ENCODE assay signal across 1 cellular context in genomic region chr6:150267686-150268561, GRCh38.
TF ChIP-seq lines count a peak whose summit lies in the region.

No MANE protein-coding gene starts in this region.

TF ChIP-seq in K562, 482 proteins besides CTCF, POLR2A, EP300 and RAD21 (continued from another document and continues in another):
- no peak for TF ChIP-seq BCLAF1 (IDR thresholded peaks at IDR 0.05; ENCODE audit: borderline replicate concordance in 1 of 2, control insufficient read depth in 1 of 2, low read depth in 2 of 2, low read length in 1 of 2)
- no peak for TF ChIP-seq CREB5 (CRISPR knock-in tag; IDR thresholded peaks at IDR 0.05)
- TF ChIP-seq CEBPZ (IDR thresholded peaks at IDR 0.05; ENCODE audit: borderline replicate concordance, low read depth, low read length), result no peak
- TF ChIP-seq ASH1L (IDR thresholded peaks at IDR 0.05; ENCODE audit: borderline replicate concordance, low read depth, partially characterized antibody), result no peak
- no peak for TF ChIP-seq TAF1 (IDR thresholded peaks at IDR 0.05; ENCODE audit: control insufficient read depth, extremely low read depth, insufficient read depth, low read length, severe bottlenecking)
- peak; percentile 76 for TF ChIP-seq C11orf30 (IDR thresholded peaks at IDR 0.05; ENCODE audit: low read depth)
- no peak for TF ChIP-seq KAT2B (IDR thresholded peaks at IDR 0.05; ENCODE audit: low read depth, low read length)
- 0 out of 4 replicates have a peak, but pooled peaks of 1 of the 2 experiments have one; percentile 38 for TF ChIP-seq ETV6 (IDR thresholded peaks at IDR 0.05; ENCODE audit: borderline replicate concordance in 1 of 2, low read depth in 2 of 2, low read length in 1 of 2)
- no peak for TF ChIP-seq ETV6 (CRISPR knock-in tag; IDR thresholded peaks at IDR 0.05; ENCODE audit: borderline replicate concordance)
- TF ChIP-seq MLLT1 (IDR thresholded peaks at IDR 0.05), result no peak
- no peak for TF ChIP-seq WHSC1 (IDR thresholded peaks at IDR 0.05; ENCODE audit: low read length)
- no peak; the same call in 1 of the 2 replicates for TF ChIP-seq SP1 (CRISPR knock-in tag; IDR thresholded peaks at IDR 0.05)
- TF ChIP-seq ETV5 (CRISPR knock-in tag; IDR thresholded peaks at IDR 0.05; ENCODE audit: low read depth), result peak; percentile 34; the same call in 1 of the 2 replicates
- TF ChIP-seq FOXJ2 (tag; IDR thresholded peaks at IDR 0.05), result no peak
- no peak for TF ChIP-seq ZFP36 (IDR thresholded peaks at IDR 0.05; ENCODE audit: low read depth, low read length, partially characterized antibody)
- no peak for TF ChIP-seq HMG20A (CRISPR knock-in tag; conservative IDR thresholded peaks at IDR 0.05)
- TF ChIP-seq ZNF740 (CRISPR knock-in tag; IDR thresholded peaks at IDR 0.05), result no peak
- no peak for TF ChIP-seq ZNF740 (tag; IDR thresholded peaks at IDR 0.05)
- TF ChIP-seq TEAD1 (CRISPR knock-in tag; IDR thresholded peaks at IDR 0.05), result no peak; a peak in 1 of 4 replicates
- TF ChIP-seq RBBP5 (IDR thresholded peaks at IDR 0.05; ENCODE audit: borderline replicate concordance, insufficient read depth, low read length, poor library complexity, severe bottlenecking), result no peak
- no peak; the same call in none of the 2 replicates for TF ChIP-seq MAFK (IDR thresholded peaks at IDR 0.05; ENCODE audit: low read length)
- TF ChIP-seq ILF3 (IDR thresholded peaks at IDR 0.05; ENCODE audit: borderline replicate concordance), result no peak
- no peak for TF ChIP-seq PRPF4 (IDR thresholded peaks at IDR 0.05; ENCODE audit: insufficient read depth, low read depth, low read length, poor library complexity, severe bottlenecking)
- no peak for TF ChIP-seq CHCHD3 (CRISPR knock-in tag; IDR thresholded peaks at IDR 0.05)
- no peak for TF ChIP-seq ZNF431 (CRISPR knock-in tag; IDR thresholded peaks at IDR 0.05)
- TF ChIP-seq RNF2 (IDR thresholded peaks at IDR 0.05), result peak; percentile 57; the same call in 1 of the 2 replicates
- no peak for TF ChIP-seq ZNF280A (IDR thresholded peaks at IDR 0.05; ENCODE audit: low read depth, partially characterized antibody)
- TF ChIP-seq FOSL1 (tag; conservative IDR thresholded peaks at IDR 0.05), result peak; percentile 58
- TF ChIP-seq ZBTB49 (CRISPR knock-in tag; IDR thresholded peaks at IDR 0.05; ENCODE audit: borderline replicate concordance), result no peak
- no peak for TF ChIP-seq ZNF280B (CRISPR knock-in tag; IDR thresholded peaks at IDR 0.05)
- TF ChIP-seq CC2D1A (IDR thresholded peaks at IDR 0.05), result no peak
- TF ChIP-seq SREBF1 (IDR thresholded peaks at IDR 0.05; ENCODE audit: borderline replicate concordance, low read depth, low read length), result no peak
- TF ChIP-seq SPI1 (IDR thresholded peaks at IDR 0.05; ENCODE audit: borderline replicate concordance, low read depth, low read length), result no peak
- no peak for TF ChIP-seq SMAD1 (IDR thresholded peaks at IDR 0.05; ENCODE audit: low read depth, low read length, partially characterized antibody)
- no peak for TF ChIP-seq ZSCAN32 (CRISPR knock-in tag; IDR thresholded peaks at IDR 0.05)
- no peak for TF ChIP-seq ZNF274 (IDR thresholded peaks at IDR 0.05; ENCODE audit: borderline replicate concordance, low read depth, low read length)
- TF ChIP-seq PATZ1 (CRISPR knock-in tag; IDR thresholded peaks at IDR 0.05; ENCODE audit: borderline replicate concordance), result no peak
- no peak for TF ChIP-seq CAMTA2 (CRISPR knock-in tag; conservative IDR thresholded peaks at IDR 0.05)
- TF ChIP-seq ZNF354B (CRISPR knock-in tag; IDR thresholded peaks at IDR 0.05), result no peak
- no peak for TF ChIP-seq SNIP1 (IDR thresholded peaks at IDR 0.05; ENCODE audit: low read depth)
- TF ChIP-seq SRSF3 (IDR thresholded peaks at IDR 0.05; ENCODE audit: insufficient read depth, low read length), result no peak
- TF ChIP-seq OTX1 (CRISPR knock-in tag; IDR thresholded peaks at IDR 0.05), result no peak
- no peak for TF ChIP-seq ZBTB1 (CRISPR knock-in tag; IDR thresholded peaks at IDR 0.05; ENCODE audit: borderline replicate concordance, low read depth)
- no peak for TF ChIP-seq ZNF699 (CRISPR knock-in tag; IDR thresholded peaks at IDR 0.05; ENCODE audit: insufficient replicate concordance)
- 0 out of 4 replicates have a peak, but pooled peaks of 1 of the 2 experiments have one; percentile 46 for TF ChIP-seq MLX (CRISPR knock-in tag; conservative IDR thresholded peaks at IDR 0.05)
